Comparison of ENCODE assay signal across 1 cellular context in the genomic region with DNA sequence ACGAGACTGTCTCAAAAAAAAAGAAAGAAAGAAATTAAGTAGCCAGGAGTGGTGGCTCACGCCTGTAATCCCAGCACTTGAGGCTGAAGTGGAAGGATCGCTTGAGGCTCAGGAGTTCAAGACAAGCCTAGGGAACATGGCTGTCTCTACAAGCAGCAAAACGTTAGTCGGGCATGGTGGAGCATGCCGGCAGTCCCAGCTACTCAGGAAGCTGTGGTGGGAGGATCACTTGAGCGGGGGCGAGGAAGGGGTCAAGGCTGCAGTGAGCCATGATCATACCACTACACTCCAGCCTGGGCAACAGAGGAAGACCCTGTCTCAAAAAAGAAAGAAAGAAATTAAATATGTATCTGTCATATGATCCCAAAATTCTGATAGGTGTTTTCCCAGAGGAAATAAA.
A peak's percentile ranks its signal among the peaks of the same experiment; 100 is the strongest.
TF ChIP-seq lines count a peak whose summit lies in the region.

No MANE protein-coding gene starts in this region.

TF ChIP-seq in GM12878, 131 proteins besides CTCF, POLR2A, EP300 and RAD21:
- TF ChIP-seq YY1 (IDR thresholded peaks at IDR 0.05; ENCODE audit: low read depth, low read length) (0 out of 2 replicates have a peak, but pooled peaks have one; percentile 8), ZZZ3 (IDR thresholded peaks at IDR 0.05; ENCODE audit: control insufficient read depth, insufficient read length, low read depth) (no peak)
TF ChIP-seq in GM12878: peak in this region for 1.
